12 cellular contexts compared by ENCODE assay signal in genomic region chr13:92224052-92224821, GRCh38.
DNase-seq lines count a peak whose midpoint lies in the region; ATAC-seq and TF ChIP-seq lines count a peak whose summit lies in the region.
"Had no signal": no experiment of that assay in that cellular context is flagged by ENCODE, and none has a peak within 500 bp of the region (broad histone marks: within the 10 kb centered on the region; RNA-seq: fewer than 3 reads in every experiment).

No MANE protein-coding gene starts in this region.

- H3K27me3 ChIP-seq in dorsolateral prefrontal cortex = no peaks in the 10 kb centered on the region

- H3K4me3 ChIP-seq in fibroblast of villous mesenchyme (ENCODE audit: low read depth, low read length) (no peak overlapping the region), skeletal muscle cell (ENCODE audit: low read depth, low read length) (no peak overlapping the region), dorsolateral prefrontal cortex (no peak overlapping the region)

- TF ChIP-seq CTCF in fibroblast of villous mesenchyme (IDR thresholded peaks at IDR 0.05; ENCODE audit: insufficient read depth, low read depth, low read length) (no peak), dorsolateral prefrontal cortex (IDR thresholded peaks at IDR 0.05 in 54 of 56, conservative IDR thresholded peaks at IDR 0.05 in 2 of 56; ENCODE audit: low read depth in 1 of 56, partially characterized antibody in 56 of 56) (no peak)

- DNase-seq in fibroblast of villous mesenchyme (ENCODE audit: low read depth) = peak; percentile 95
- peak; percentile 72 for DNase-seq in skeletal muscle cell (ENCODE audit: low read depth)
- no peak for DNase-seq in activated CD8-positive, alpha-beta memory T cell treated with anti-CD3 and anti-CD28 coated beads for 24 hours
- DNase-seq in dorsolateral prefrontal cortex = no peak
- no peak for DNase-seq in DMS79 (lab: John Stamatoyannopoulos, UW)
- no peak for DNase-seq in DMS114 treated with DMSO at 0.1 percent for 48 hours (lab: John Stamatoyannopoulos, UW; ENCODE audit: unreplicated experiment)
- DNase-seq: activated CD4-positive, alpha-beta T cell treated with anti-CD3 and anti-CD28 coated beads for 4 hours; activated naive CD4-positive, alpha-beta T cell treated with anti-CD3 and anti-CD28 coated beads, Interleukin-2, amount 10 ng/mL, durations not matched to agents 7 days and 5 days; stimulated activated CD4-positive, alpha-beta T cell treated with anti-CD3 and anti-CD28 coated beads, Interleukin-4, amount 100 ng/mL, for 4 hours had no signal

- ATAC-seq in HG03432 (IDR thresholded peaks at IDR 0.05; ENCODE audit: unreplicated experiment) (peak; percentile 83), SK-N-SH treated with all-trans-retinoic acid at 6 μM for 48 hours (peak; percentile 97)
- ATAC-seq: esophagus mucosa had no signal

- H3K27ac ChIP-seq in dorsolateral prefrontal cortex = no peak overlapping the region

- intact Hi-C loops in dorsolateral prefrontal cortex (cut with DNase I) = no loop called here

TF ChIP-seq in SK-N-SH treated with all-trans-retinoic acid at 6 μM for 48 hours, 23 proteins besides CTCF, POLR2A, EP300 and RAD21:
- TF ChIP-seq POU6F1 (CRISPR knock-in tag; IDR thresholded peaks at IDR 0.05; ENCODE audit: borderline replicate concordance, low read depth) = no peak
- no peak for TF ChIP-seq ISL1 (CRISPR knock-in tag; IDR thresholded peaks at IDR 0.05)
- TF ChIP-seq ZNF70 (CRISPR knock-in tag; IDR thresholded peaks at IDR 0.05) = no peak
TF ChIP-seq in SK-N-SH treated with all-trans-retinoic acid at 6 μM for 48 hours: peak in this region for 0.

Comparison
In these comparisons a context has a peak if more than half of its experiments do, and no peak if none do; other contexts are left out.
1. DNase-seq: peak in fibroblast of villous mesenchyme (single experiment) and skeletal muscle cell (single experiment); none in activated CD8-positive, alpha-beta memory T cell treated with anti-CD3 and anti-CD28 coated beads for 24 hours (single experiment), dorsolateral prefrontal cortex (0 of 10), DMS79 (single experiment) and DMS114 treated with DMSO at 0.1 percent for 48 hours (single experiment).